In the genomic region with DNA sequence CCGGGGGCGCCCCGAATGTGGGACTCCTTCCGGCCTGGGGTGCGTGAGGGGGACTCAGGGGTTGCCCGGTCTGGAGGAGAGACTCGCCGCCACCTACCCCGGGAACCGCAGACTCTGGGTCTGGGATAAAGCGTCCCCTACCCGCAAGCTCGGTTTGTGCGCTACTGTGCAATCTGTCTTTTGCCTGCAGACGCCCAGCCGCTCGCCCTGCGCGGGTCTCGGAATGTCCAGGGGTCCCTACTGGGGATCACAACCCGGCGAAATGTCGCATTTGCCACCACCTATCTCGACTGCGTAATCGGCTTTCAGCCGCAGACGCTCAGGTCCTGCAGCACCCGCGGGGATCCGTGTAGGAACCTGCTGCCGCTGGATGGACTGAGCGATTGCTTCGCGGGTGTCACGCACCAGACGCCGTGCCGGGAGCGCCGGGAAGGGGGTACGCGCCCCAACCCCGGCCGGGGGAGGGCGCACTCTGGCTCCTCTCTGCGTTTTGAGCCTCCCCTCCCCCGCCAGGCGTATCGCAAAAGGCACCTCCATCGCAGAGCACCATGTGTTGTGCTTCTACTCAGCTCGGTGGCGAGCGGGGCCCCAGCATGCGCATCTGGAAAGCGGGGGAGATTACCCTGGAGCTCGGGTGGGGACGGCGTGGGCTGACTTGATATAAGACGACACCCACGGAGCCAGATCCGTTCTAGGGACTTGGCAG, we compare ENCODE assay signal across 8 cellular contexts. TPM values are rescaled to one million over a fixed set of nuclear protein-coding genes. Genes with fewer than 3 reads are reported as not detected.
DNase-seq lines count a peak whose midpoint lies in the region; ATAC-seq and TF ChIP-seq lines count a peak whose summit lies in the region.

No MANE protein-coding gene starts in this region.

- POLR2A ChIA-PET in IMR-90 (lab: Charles Lee; ENCODE audit: unreplicated experiment) = interaction anchor here (0.6 kb wide), 1 partner anchor 342 kb away, joined by 7 read pairs; no protein-coding TSS in a partner anchor

- H3K9me1 ChIP-seq in IMR-90 (ENCODE audit: insufficient read depth, low read length) = peaks cover 20% of the 10 kb centered on the region

- H3K27ac ChIP-seq in IMR-90 (ENCODE audit: insufficient read depth, low read length) (no peak overlapping the region; the same call in 1 of the 2 replicates), SU-DHL-6 (ENCODE audit: low read depth, low read length) (peak overlapping the region; percentile 42; the same call in 1 of the 2 replicates), right atrium auricular region (peak overlapping the region in 1 of 2 donors; percentile 82), aorta (ENCODE audit: low read depth in 1 of 2, low read length in 2 of 2) (no peak overlapping the region)

- peak overlapping the region; percentile 26 for H3K14ac ChIP-seq in IMR-90 (replicated peaks; ENCODE audit: low read depth, low read length)

- CTCF ChIA-PET in IMR-90 (lab: Yijun Ruan, JAX) = interaction anchor here (1.0 to 1.7 kb wide), 4 partner anchors 20 to 128 kb away, joined by 3 to 4 read pairs (median 4); no protein-coding TSS in a partner anchor

- H3K36me3 ChIP-seq in IMR-90 (ENCODE audit: control insufficient read depth, insufficient read depth, low read length) (no peaks in the 10 kb centered on the region), SU-DHL-6 (ENCODE audit: low read length) (no peaks in the 10 kb centered on the region), right atrium auricular region (no peaks in the 10 kb centered on the region), aorta (ENCODE audit: control insufficient read depth in 1 of 2, insufficient read depth in 2 of 2, low read length in 1 of 2) (no peaks in the 10 kb centered on the region)

- H3K4ac ChIP-seq in IMR-90 (ENCODE audit: low read depth, low read length) = peak overlapping the region; percentile 53

- H3K4me3 ChIP-seq in AG10803 (ENCODE audit: low read length) (peak overlapping the region; percentile 84), IMR-90 (ENCODE audit: insufficient read depth, low read depth, low read length) (peak overlapping the region; percentile 97), SU-DHL-6 (ENCODE audit: insufficient read depth, low read length, poor library complexity, severe bottlenecking) (peak overlapping the region; percentile 72), right atrium auricular region (peak overlapping the region; percentile 92 to 98), aorta (ENCODE audit: low read length in 2 of 2) (peak overlapping the region; percentile 49 to 99)

- H2AFZ ChIP-seq in IMR-90 (replicated peaks; ENCODE audit: low read length, poor library complexity) = peak overlapping the region; percentile 97
- H2AFZ ChIP-seq in SU-DHL-6 (ENCODE audit: low read depth, low read length, severe bottlenecking) = peak overlapping the region; percentile 97

- H3K4me2 ChIP-seq in IMR-90 (ENCODE audit: low read depth, low read length) (peak overlapping the region; percentile 79), SU-DHL-6 (ENCODE audit: low read depth, low read length, poor library complexity, severe bottlenecking) (peak overlapping the region; percentile 94)

- H3K79me1 ChIP-seq in IMR-90 (ENCODE audit: low read depth in 1 of 2, low read length in 2 of 2) = peaks cover 12 to 42% of the 10 kb centered on the region in 2 experiments

- H3K4me1 ChIP-seq in IMR-90 (ENCODE audit: control insufficient read depth, insufficient read depth, low read length) (peaks cover 14% of the 10 kb centered on the region), right atrium auricular region (peaks cover 0 to 50% of the 10 kb centered on the region in 2 donors), aorta (ENCODE audit: control insufficient read depth in 1 of 2, insufficient read depth in 2 of 2, low read length in 2 of 2) (no peaks in the 10 kb centered on the region)

- H4K91ac ChIP-seq in IMR-90 (ENCODE audit: insufficient read depth, low read depth, low read length) = peak overlapping the region; percentile 90

- no peak overlapping the region for H2BK5ac ChIP-seq in IMR-90 (ENCODE audit: low read depth, low read length, poor library complexity, severe bottlenecking)

- peaks cover 39% of the 10 kb centered on the region for H3K79me2 ChIP-seq in SU-DHL-6 (ENCODE audit: insufficient read depth, low read length)

- H2BK120ac ChIP-seq in IMR-90 (ENCODE audit: low read depth, low read length) = no peak overlapping the region; the same call in 1 of the 2 replicates

- 6% methylated on average over 26 of the region's 62 CpGs; no CpG with 5 or more reads in 1 of the 2 experiments for WGBS in IMR-90 (ENCODE audit: extremely low coverage in 2 of 2, insufficient read length in 1 of 2), 2 experiments
- WGBS in aorta, 2 donors = 0% methylated on average over 61 to 62 of the region's 62 CpGs

- H3K36me3 Mint-ChIP-seq in activated naive CD8-positive, alpha-beta T cell treated with anti-CD3 and anti-CD28 coated beads, Interleukin-2, amount 50 U/mL, for 24 hours (ENCODE audit: low read depth) = peaks cover 19% of the 10 kb centered on the region

- peak overlapping the region; percentile 82 for H3K27ac Mint-ChIP-seq in activated naive CD8-positive, alpha-beta T cell treated with anti-CD3 and anti-CD28 coated beads, Interleukin-2, amount 50 U/mL, for 24 hours

- peak overlapping the region; percentile 84 for H3K4me3 Mint-ChIP-seq in activated naive CD8-positive, alpha-beta T cell treated with anti-CD3 and anti-CD28 coated beads, Interleukin-2, amount 50 U/mL, for 24 hours

- H4K20me1 ChIP-seq in IMR-90 (ENCODE audit: insufficient read depth, low read length) (0 out of 2 replicates have a peak, but pooled peaks cover 11% of the 10 kb centered on the region), SU-DHL-6 (ENCODE audit: low read depth, low read length) (no peaks in the 10 kb centered on the region)

- peak overlapping the region; percentile 59 for H2AK5ac ChIP-seq in IMR-90 (ENCODE audit: low read depth, low read length)

- peak; percentile 40 for DNase-seq in AG10803 (ENCODE audit: low read depth)
- peak; percentile 43 for DNase-seq in IMR-90
- peak; percentile 84 for DNase-seq in activated naive CD8-positive, alpha-beta T cell treated with anti-CD3 and anti-CD28 coated beads, Interleukin-2, amount 50 U/mL, for 24 hours
- DNase-seq in right atrium auricular region (ENCODE audit: low spot score) = peak; percentile 70
- peak; percentile 83 for DNase-seq in putamen (ENCODE audit: low spot score)
- peak; percentile 67 to 87 for DNase-seq in aorta

- in situ Hi-C loops in IMR-90 (cut with MboI; ENCODE audit: low sequenced_read_pairs) = loop anchor here (10.0 kb wide), 1 partner anchor 122 kb away; no protein-coding TSS in a partner anchor

- peaks cover 67% of the 10 kb centered on the region for H3K4me1 Mint-ChIP-seq in activated naive CD8-positive, alpha-beta T cell treated with anti-CD3 and anti-CD28 coated beads, Interleukin-2, amount 50 U/mL, for 24 hours

- peak; percentile 6; the same call in 1 of the 2 replicates for TF ChIP-seq RAD21 in IMR-90 (IDR thresholded peaks at IDR 0.05; ENCODE audit: low read length)

- H4K8ac ChIP-seq in IMR-90 (ENCODE audit: low read depth in 2 of 2, low read length in 2 of 2) = peak overlapping the region; percentile 86 to 88

- no peaks in the 10 kb centered on the region for H3K9me2 ChIP-seq in SU-DHL-6 (replicated peaks; ENCODE audit: insufficient read depth, low read length)

- peak; percentile 27 for TF ChIP-seq CTCF in AG10803 (conservative IDR thresholded peaks at IDR 0.05; ENCODE audit: low read length)
- peak; percentile 33 for TF ChIP-seq CTCF in IMR-90 (conservative IDR thresholded peaks at IDR 0.05; ENCODE audit: low read depth, low read length)
- no peak for TF ChIP-seq CTCF in SU-DHL-6 (IDR thresholded peaks at IDR 0.05; ENCODE audit: insufficient read depth, low read length, poor library complexity, severe bottlenecking)
- TF ChIP-seq CTCF in right atrium auricular region (IDR thresholded peaks at IDR 0.05) = peak in 1 of 2 donors; percentile 46

- TF ChIP-seq POLR2A in IMR-90 (IDR thresholded peaks at IDR 0.05; ENCODE audit: low read depth, low read length) = no peak

- H3K9me3 ChIP-seq in IMR-90 (ENCODE audit: control insufficient read depth, insufficient read depth, low read length) (no peaks in the 10 kb centered on the region), SU-DHL-6 (ENCODE audit: insufficient read depth, low read length) (no peaks in the 10 kb centered on the region), right atrium auricular region (no peaks in the 10 kb centered on the region), aorta (ENCODE audit: control insufficient read depth, low read length) (no peaks in the 10 kb centered on the region)

- H3K18ac ChIP-seq in IMR-90 (ENCODE audit: low read depth, low read length) = no peak overlapping the region

- dilution Hi-C loops in IMR-90 (cut with HindIII; ENCODE audit: low sequenced_read_pairs, unreplicated experiment) = no loop called here

- H3K23ac ChIP-seq in IMR-90 (ENCODE audit: low read depth, low read length) = peak overlapping the region; percentile 85

- H3K27me3 ChIP-seq in IMR-90 (ENCODE audit: control insufficient read depth, insufficient read depth, low read length) (no peaks in the 10 kb centered on the region), SU-DHL-6 (ENCODE audit: low read length) (no peaks in the 10 kb centered on the region), right atrium auricular region (no peaks in the 10 kb centered on the region), aorta (ENCODE audit: control insufficient read depth in 1 of 2, insufficient read depth in 2 of 2, low read length in 1 of 2) (no peaks in the 10 kb centered on the region)

- peak overlapping the region; percentile 80 for H2AK9ac ChIP-seq in IMR-90 (replicated peaks; ENCODE audit: low read depth, low read length, poor library complexity)

- no peak overlapping the region for H2BK20ac ChIP-seq in IMR-90 (ENCODE audit: low read depth, low read length)

- intact Hi-C loops in IMR-90 (cut with micrococcal nuclease) = no loop called here
- intact Hi-C loops in aorta (cut with DNase I) = loop anchor here in 1 of 2 donors (10.0 kb wide), 1 partner anchor 172 kb away; the partner anchor contains the start of genes GNRH2 and MRPS26

- no peaks in the 10 kb centered on the region for H3K27me3 Mint-ChIP-seq in activated naive CD8-positive, alpha-beta T cell treated with anti-CD3 and anti-CD28 coated beads, Interleukin-2, amount 50 U/mL, for 24 hours

- H3K9ac ChIP-seq in IMR-90 (ENCODE audit: low read depth, low read length) (peak overlapping the region; percentile 58), SU-DHL-6 (ENCODE audit: low read length) (peak overlapping the region; percentile 86)

- BruUV-seq in IMR-90 (replicated peaks; lab: Mats Ljungman, UMichigan) = no TSS peak

- ATAC-seq in GM19035 (IDR thresholded peaks at IDR 0.05; ENCODE audit: unreplicated experiment) (peak; percentile 30), IMR-90 (ENCODE audit: low read depth) (peak; percentile 39), aorta (ENCODE audit: low FRiP score) (peak; percentile 67)
- peak; percentile 55 for ATAC-seq in activated naive CD8-positive, alpha-beta T cell treated with anti-CD3 and anti-CD28 coated beads, Interleukin-2, amount 50 U/mL, for 24 hours

- H3K56ac ChIP-seq in IMR-90 (ENCODE audit: extremely low read depth, insufficient read depth, low read length) = peak overlapping the region; percentile 37

- H4K5ac ChIP-seq in IMR-90 (ENCODE audit: low read depth, low read length) = peak overlapping the region; percentile 2; the same call in 1 of the 2 replicates

- 0 out of 2 replicates have a peak, but pooled peaks cover 11% of the 10 kb centered on the region for H3F3A ChIP-seq in SU-DHL-6 (ENCODE audit: insufficient read depth)

- no peak overlapping the region for H2BK15ac ChIP-seq in IMR-90 (ENCODE audit: low read depth, low read length)

- H3K9me3 Mint-ChIP-seq in activated naive CD8-positive, alpha-beta T cell treated with anti-CD3 and anti-CD28 coated beads, Interleukin-2, amount 50 U/mL, for 24 hours = no peaks in the 10 kb centered on the region

RNA-seq across cellular contexts. Expression of gene PTPRA, which starts 0.8 kb away (rescaled TPM):
- 44.4 and 50.0 TPM in 2 replicates for total RNA-seq in IMR-90 (2012; rRNA removed)
- 34.3 and 35.0 TPM in 2 replicates for polyA plus RNA-seq in IMR-90 (2012; rRNA removed)
- polyA plus RNA-seq in IMR-90 (2012; cell fraction: cytosol; rRNA removed) = 23.7 and 26.0 TPM in 2 replicates
- polyA plus RNA-seq in IMR-90 (2012; cell fraction: nucleus; rRNA removed; ENCODE audit: low replicate concordance) = 27.8 and 64.5 TPM in 2 replicates
- total RNA-seq in right atrium auricular region = 10 to 100 TPM; 32.8 to 46.0 TPM
- 10 to 100 TPM; 60.2 to 69.7 TPM for total RNA-seq in aorta
- polyA plus RNA-seq in aorta = 10 to 100 TPM; 15.9 to 38.7 TPM

RNA-seq across cellular contexts. Expression of gene VPS16, which starts 31.9 kb away (rescaled TPM):
- total RNA-seq in IMR-90 (2012; rRNA removed) (41.7 and 48.0 TPM in 2 replicates), right atrium auricular region (10 to 100 TPM; 12.8 to 16.4 TPM), aorta (10 to 100 TPM; 29.5 to 51.2 TPM)
- polyA plus RNA-seq in IMR-90 (2012; rRNA removed) (37.6 and 38.7 TPM in 2 replicates), aorta (100 to 1,000 TPM in 1 of 2 donors, 1 to 10 TPM in 1; 9.1 to 102 TPM)
- polyA plus RNA-seq in IMR-90 (2012; cell fraction: cytosol; rRNA removed) = 23.6 and 24.8 TPM in 2 replicates
- polyA plus RNA-seq in IMR-90 (2012; cell fraction: nucleus; rRNA removed; ENCODE audit: low replicate concordance) = 201 and 203 TPM in 2 replicates

RNA-seq across cellular contexts. Expression of gene PCED1A, which starts 32.0 kb away (rescaled TPM):
- total RNA-seq in IMR-90 (2012; rRNA removed) (8.1 and 9.7 TPM in 2 replicates), right atrium auricular region (10 to 100 TPM in 1 of 2 donors, 1 to 10 TPM in 1; 8.3 to 10.0 TPM), aorta (10 to 100 TPM; 28.4 to 50.7 TPM)
- polyA plus RNA-seq in IMR-90 (2012; rRNA removed) (33.4 and 37.0 TPM in 2 replicates), aorta (100 to 1,000 TPM in 1 of 2 donors, 10 to 100 TPM in 1; 19.2 to 178 TPM)
- 17.0 and 26.1 TPM in 2 replicates for polyA plus RNA-seq in IMR-90 (2012; cell fraction: cytosol; rRNA removed)
- 242 and 445 TPM in 2 replicates for polyA plus RNA-seq in IMR-90 (2012; cell fraction: nucleus; rRNA removed; ENCODE audit: low replicate concordance)

RNA-seq across cellular contexts. Expression of gene TMEM239, which starts 56.3 kb away (rescaled TPM):
- total RNA-seq in IMR-90 (2012; rRNA removed) = not detected in 2 replicates
- polyA plus RNA-seq in IMR-90 (2012; rRNA removed) = 0.32 TPM in 1 of 2 replicates, not detected in the other
- polyA plus RNA-seq in IMR-90 (2012; cell fraction: cytosol; rRNA removed) = 0.09 and 0.11 TPM in 2 replicates
- 0.92 and 1.0 TPM in 2 replicates for polyA plus RNA-seq in IMR-90 (2012; cell fraction: nucleus; rRNA removed; ENCODE audit: low replicate concordance)
- total RNA-seq in right atrium auricular region = not detected
- not detected for total RNA-seq in aorta
- not detected for polyA plus RNA-seq in aorta

RNA-seq across cellular contexts. Expression of gene C20orf141, which starts 57.7 kb away (rescaled TPM):
- total RNA-seq in IMR-90 (2012; rRNA removed) (0.36 TPM in 1 of 2 replicates, not detected in the other), right atrium auricular region (not detected), aorta (not detected)
- polyA plus RNA-seq in IMR-90 (2012; rRNA removed) (0.53 and 0.91 TPM in 2 replicates), aorta (not detected)
- 1.5 TPM in 1 of 2 replicates, not detected in the other for polyA plus RNA-seq in IMR-90 (2012; cell fraction: cytosol; rRNA removed)
- 0.72 and 1.3 TPM in 2 replicates for polyA plus RNA-seq in IMR-90 (2012; cell fraction: nucleus; rRNA removed; ENCODE audit: low replicate concordance)
